ENCODE assay signal across 27 cellular contexts in genomic region chr16:50607970-50608557, GRCh38. TPM values are rescaled to one million over a fixed set of nuclear protein-coding genes. Genes with fewer than 3 reads are reported as not detected.
DNase-seq lines count a peak whose midpoint lies in the region; ATAC-seq, FAIRE-seq and TF ChIP-seq lines count a peak whose summit lies in the region.
"Had no signal": no experiment of that assay in that cellular context is flagged by ENCODE, and none has a peak within 500 bp of the region (broad histone marks: within the 10 kb centered on the region; RNA-seq: fewer than 3 reads in every experiment).

No MANE protein-coding gene starts in this region.

- ATAC-seq in stimulated activated effector memory CD8-positive, alpha-beta T cell treated with anti-CD3 and anti-CD28 coated beads, Interleukin-12 subunit alpha, Interleukin-12 subunit beta, amount 100 ng/mL, for 72 hours: no peak
- no peak for ATAC-seq in naive thymus-derived CD8-positive, alpha-beta T cell
- no peak for ATAC-seq in GM21381 (IDR thresholded peaks at IDR 0.05; ENCODE audit: unreplicated experiment)
- ATAC-seq: HCT116, K562 had no signal

- H3K27me3 Mint-ChIP-seq in activated CD4-positive, alpha-beta T cell treated with anti-CD3 and anti-CD28 coated beads, Interleukin-2, amount 10 ng/mL, durations not matched to agents 7 days and 5 days: no peaks in the 10 kb centered on the region
- no peaks in the 10 kb centered on the region for H3K27me3 Mint-ChIP-seq in naive thymus-derived CD8-positive, alpha-beta T cell

- no peak for TF ChIP-seq CTCF in bronchial epithelial cell (IDR thresholded peaks at IDR 0.05; ENCODE audit: insufficient read depth, low read length, severe bottlenecking)

- no peak overlapping the region for H3K4me3 ChIP-seq in bronchial epithelial cell (ENCODE audit: low read depth, low read length)
- no peak overlapping the region for H3K4me3 ChIP-seq in muscle layer of colon (ENCODE audit: low read depth in 1 of 2, low read length in 2 of 2)
- H3K4me3 ChIP-seq: K562 had no signal

- H3K9ac ChIP-seq in muscle layer of colon (ENCODE audit: low read length): no peak overlapping the region

- H3K27ac ChIP-seq in muscle layer of colon (ENCODE audit: low read depth, low read length): peak overlapping the region; percentile 90

- POLR2A ChIA-PET in activated CD4-positive, alpha-beta T cell treated with anti-CD3 and anti-CD28 coated beads, Interleukin-2, amount 10 ng/mL, durations not matched to agents 7 days and 5 days (lab: Charles Lee): no interaction called here
- POLR2A ChIA-PET in naive thymus-derived CD8-positive, alpha-beta T cell (lab: Charles Lee): no interaction called here

- H3K36me3 Mint-ChIP-seq in activated CD4-positive, alpha-beta T cell treated with anti-CD3 and anti-CD28 coated beads, Interleukin-2, amount 10 ng/mL, durations not matched to agents 7 days and 5 days (ENCODE audit: low read depth): no peaks in the 10 kb centered on the region
- H3K36me3 Mint-ChIP-seq in stimulated activated effector memory CD8-positive, alpha-beta T cell treated with anti-CD3 and anti-CD28 coated beads, Interleukin-12 subunit alpha, Interleukin-12 subunit beta, amount 100 ng/mL, for 72 hours: no peaks in the 10 kb centered on the region
- H3K36me3 Mint-ChIP-seq in naive thymus-derived CD8-positive, alpha-beta T cell: no peaks in the 10 kb centered on the region

- H3K27ac Mint-ChIP-seq in activated CD4-positive, alpha-beta T cell treated with anti-CD3 and anti-CD28 coated beads, Interleukin-2, amount 10 ng/mL, durations not matched to agents 7 days and 5 days: peak overlapping the region; percentile 27
- H3K27ac Mint-ChIP-seq in stimulated activated effector memory CD8-positive, alpha-beta T cell treated with anti-CD3 and anti-CD28 coated beads, Interleukin-12 subunit alpha, Interleukin-12 subunit beta, amount 100 ng/mL, for 72 hours: peak overlapping the region; percentile 52
- peak overlapping the region in 1 of 10 donors; percentile 66 for H3K27ac Mint-ChIP-seq in naive thymus-derived CD8-positive, alpha-beta T cell

- peaks cover 16% of the 10 kb centered on the region for H3K4me1 Mint-ChIP-seq in activated CD4-positive, alpha-beta T cell treated with anti-CD3 and anti-CD28 coated beads, Interleukin-2, amount 10 ng/mL, durations not matched to agents 7 days and 5 days
- peaks cover 21% of the 10 kb centered on the region for H3K4me1 Mint-ChIP-seq in stimulated activated effector memory CD8-positive, alpha-beta T cell treated with anti-CD3 and anti-CD28 coated beads, Interleukin-12 subunit alpha, Interleukin-12 subunit beta, amount 100 ng/mL, for 72 hours
- peaks cover 13 to 44% (median 22%) of the 10 kb centered on the region in 4 donors for H3K4me1 Mint-ChIP-seq in naive thymus-derived CD8-positive, alpha-beta T cell

- H3K27me3 ChIP-seq in bronchial epithelial cell (ENCODE audit: control insufficient read depth, insufficient read depth, low read length): no peaks in the 10 kb centered on the region
- H3K27me3 ChIP-seq in muscle layer of colon (ENCODE audit: control insufficient read depth in 1 of 2, insufficient read depth in 2 of 2, low read length in 2 of 2): no peaks in the 10 kb centered on the region
- H3K27me3 ChIP-seq: BE2C had no signal

- peaks cover 97% of the 10 kb centered on the region for H3K4me1 ChIP-seq in muscle layer of colon (ENCODE audit: insufficient read depth, low read length)
- H3K4me1 ChIP-seq: BE2C had no signal

- H3K9me3 Mint-ChIP-seq in activated CD4-positive, alpha-beta T cell treated with anti-CD3 and anti-CD28 coated beads, Interleukin-2, amount 10 ng/mL, durations not matched to agents 7 days and 5 days: no peaks in the 10 kb centered on the region
- H3K9me3 Mint-ChIP-seq in stimulated activated effector memory CD8-positive, alpha-beta T cell treated with anti-CD3 and anti-CD28 coated beads, Interleukin-12 subunit alpha, Interleukin-12 subunit beta, amount 100 ng/mL, for 72 hours: no peaks in the 10 kb centered on the region
- no peaks in the 10 kb centered on the region for H3K9me3 Mint-ChIP-seq in naive thymus-derived CD8-positive, alpha-beta T cell

- H3K4me3 Mint-ChIP-seq in activated CD4-positive, alpha-beta T cell treated with anti-CD3 and anti-CD28 coated beads, Interleukin-2, amount 10 ng/mL, durations not matched to agents 7 days and 5 days: no peak overlapping the region
- no peak overlapping the region for H3K4me3 Mint-ChIP-seq in stimulated activated effector memory CD8-positive, alpha-beta T cell treated with anti-CD3 and anti-CD28 coated beads, Interleukin-12 subunit alpha, Interleukin-12 subunit beta, amount 100 ng/mL, for 72 hours
- no peak overlapping the region for H3K4me3 Mint-ChIP-seq in naive thymus-derived CD8-positive, alpha-beta T cell
- H3K4me3 Mint-ChIP-seq: CD14-positive monocyte had no signal

- H3K9me3 ChIP-seq in muscle layer of colon (ENCODE audit: low read length): no peaks in the 10 kb centered on the region
- H3K9me3 ChIP-seq: BE2C had no signal

- no peak for DNase-seq in activated CD4-positive, alpha-beta T cell treated with anti-CD3 and anti-CD28 coated beads, Interleukin-2, amount 10 ng/mL, durations not matched to agents 7 days and 5 days
- no peak for DNase-seq in activated CD4-positive, alpha-beta T cell treated with anti-CD3 and anti-CD28 coated beads for 4 hours
- DNase-seq in bronchial epithelial cell (ENCODE audit: low read depth) (no peak), amniotic stem cell (lab: John Stamatoyannopoulos, UW) (no peak)
- DNase-seq in stimulated activated effector memory CD8-positive, alpha-beta T cell treated with anti-CD3 and anti-CD28 coated beads, Interleukin-12 subunit alpha, Interleukin-12 subunit beta, amount 100 ng/mL, for 72 hours (ENCODE audit: low spot score in 2 of 2): no peak
- no peak for DNase-seq in naive thymus-derived CD8-positive, alpha-beta T cell
- DNase-seq: 8988T, ACHN, BE2C, Calu3, DMS79 treated with DMSO at 0.1 percent for 48 hours, GF-D8, Kasumi-1, MV-4-11, NCI-H1105 treated with DMSO at 0.1 percent for 48 hours, NCI-H146, NCI-H1930, NCI-H446, NCI-H524 treated with DMSO at 0.1 percent for 48 hours, NCI-H774 had no signal

- FAIRE-seq in bronchial epithelial cell (lab: Jason Lieb, UNC): peak; percentile 36
- FAIRE-seq: GM12891, K562, RCC 7860 had no signal

- H3K36me3 ChIP-seq in bronchial epithelial cell (ENCODE audit: control insufficient read depth, insufficient read depth, low read length): no peaks in the 10 kb centered on the region
- H3K36me3 ChIP-seq in muscle layer of colon (ENCODE audit: insufficient read depth, low read length): no peaks in the 10 kb centered on the region
- H3K36me3 ChIP-seq: BE2C had no signal

- CTCF ChIA-PET in activated CD4-positive, alpha-beta T cell treated with anti-CD3 and anti-CD28 coated beads, Interleukin-2, amount 10 ng/mL, durations not matched to agents 7 days and 5 days (lab: Charles Lee): interaction anchor here (1.2 to 1.9 kb wide), 2 partner anchors 17 to 198 kb away, joined by 3 to 5 read pairs; no protein-coding TSS in a partner anchor

RNA-seq across cellular contexts. Expression of gene NKD1, which starts 59.9 kb away (rescaled TPM):
- 1 to 10 TPM in 1 of 2 experiments, under 1 TPM in 1; 0.81 to 1.3 TPM for total RNA-seq in activated CD4-positive, alpha-beta T cell treated with anti-CD3 and anti-CD28 coated beads, Interleukin-2, amount 10 ng/mL, durations not matched to agents 7 days and 5 days
- total RNA-seq in bronchial epithelial cell: under 0.01 TPM in 2 replicates
- 1 to 10 TPM; 4.1 to 5.9 TPM for total RNA-seq in naive thymus-derived CD8-positive, alpha-beta T cell
- polyA plus RNA-seq in naive thymus-derived CD8-positive, alpha-beta T cell: 1 to 10 TPM in 1 of 3 donors, under 1 TPM in 2; 0.07 to 1.4 (median 0.44) TPM
- polyA plus RNA-seq: CD14-positive monocyte had no signal
